ENCODE assay signal across 8 cellular contexts in genomic region chr7:33757563-33758165, GRCh38.
DNase-seq lines count a peak whose midpoint lies in the region; ATAC-seq, FAIRE-seq and TF ChIP-seq lines count a peak whose summit lies in the region.
"Had no signal": no experiment of that assay in that cellular context is flagged by ENCODE, and none has a peak within 500 bp of the region (broad histone marks: within the 10 kb centered on the region; RNA-seq: fewer than 3 reads in every experiment).

No MANE protein-coding gene starts in this region.

- TF ChIP-seq CTCF in fibroblast of lung (conservative IDR thresholded peaks at IDR 0.05 in 1 of 2, IDR thresholded peaks at IDR 0.05 in 1 of 2; ENCODE audit: low read depth in 1 of 2, low read length in 2 of 2) = peak; percentile 27 to 52

- H3K4me3 ChIP-seq in fibroblast of lung (replicated peaks in 1 of 4; ENCODE audit: control extremely low read depth in 1 of 4, insufficient read depth in 1 of 4, low read depth in 3 of 4, low read length in 4 of 4) = no peak overlapping the region
- H3K4me3 ChIP-seq in aorta (ENCODE audit: low read length in 2 of 2) = no peak overlapping the region

- 17 to 20% methylated on average over 4 of the region's 4 CpGs for WGBS in aorta, 2 donors

- H3K9me3 ChIP-seq in fibroblast of lung (ENCODE audit: control insufficient read depth, insufficient read depth, low read depth, low read length) (no peaks in the 10 kb centered on the region), aorta (ENCODE audit: control insufficient read depth, low read length) (no peaks in the 10 kb centered on the region)

- H2AFZ ChIP-seq in fibroblast of lung (ENCODE audit: low read length) = no peak overlapping the region

- H3K4me1 ChIP-seq in fibroblast of lung (ENCODE audit: control insufficient read depth, extremely low read depth, insufficient read depth, low read length) = peaks cover 9% of the 10 kb centered on the region
- H3K4me1 ChIP-seq in aorta (ENCODE audit: control insufficient read depth in 1 of 2, insufficient read depth in 2 of 2, low read length in 2 of 2) = no peaks in the 10 kb centered on the region

- no peaks in the 10 kb centered on the region for H3K79me2 ChIP-seq in fibroblast of lung (ENCODE audit: control insufficient read depth, insufficient read depth, low read length)

- no peaks in the 10 kb centered on the region for H3K36me3 ChIP-seq in fibroblast of lung (ENCODE audit: control insufficient read depth, insufficient read depth, low read length)
- H3K36me3 ChIP-seq in aorta (ENCODE audit: control insufficient read depth in 1 of 2, insufficient read depth in 2 of 2, low read length in 1 of 2) = no peaks in the 10 kb centered on the region

- FAIRE-seq in RCC 7860 (lab: Jason Lieb, UNC) = peak; percentile 81
- FAIRE-seq: TTC549 had no signal

- no peak overlapping the region for H3K27ac ChIP-seq in fibroblast of lung (ENCODE audit: insufficient read depth, low read length)
- H3K27ac ChIP-seq in aorta (ENCODE audit: low read depth in 1 of 2, low read length in 2 of 2) = no peak overlapping the region

- no peak overlapping the region for H3K9ac ChIP-seq in fibroblast of lung (ENCODE audit: insufficient read depth, low read length)

- intact Hi-C loops in sciatic nerve (cut with DNase I) = no loop called here
- intact Hi-C loops in aorta (cut with DNase I) = loop anchor here (2.0 to 10.0 kb wide), 4 partner anchors 137 to 177 kb away; no protein-coding TSS in a partner anchor

- DNase-seq in Daoy (ENCODE audit: low read depth) = peak; percentile 36
- peak; percentile 55 for DNase-seq in RCC 7860 (ENCODE audit: low spot score)
- DNase-seq in fibroblast of lung (ENCODE audit: low read depth in 2 of 2) = peak; percentile 35 to 67
- no peak for DNase-seq in sciatic nerve (ENCODE audit: low spot score)
- DNase-seq in aorta = no peak
- DNase-seq in epidermal melanocyte (ENCODE audit: insufficient read length, low spot score) = no peak

- H4K20me1 ChIP-seq in fibroblast of lung (ENCODE audit: control insufficient read depth, extremely low read depth, insufficient read depth, low read length) = no peaks in the 10 kb centered on the region

- H3K4me2 ChIP-seq in fibroblast of lung (ENCODE audit: extremely low read depth, insufficient read depth, low read length) = no peak overlapping the region

- peak; percentile 43 for ATAC-seq in HG03342 (IDR thresholded peaks at IDR 0.05; ENCODE audit: unreplicated experiment)
- peak; percentile 46 for ATAC-seq in sciatic nerve
- ATAC-seq in aorta (ENCODE audit: low FRiP score) = no peak

- no peaks in the 10 kb centered on the region for H3K27me3 ChIP-seq in fibroblast of lung (ENCODE audit: control insufficient read depth, insufficient read depth, low read length)
- H3K27me3 ChIP-seq in aorta (ENCODE audit: control insufficient read depth in 1 of 2, insufficient read depth in 2 of 2, low read length in 1 of 2) = no peaks in the 10 kb centered on the region

Comparison
In these comparisons a context has a peak if more than half of its experiments do, and no peak if none do; other contexts are left out.
1. DNase-seq: peak in Daoy (single experiment), RCC 7860 (single experiment) and fibroblast of lung (2 of 2); none in sciatic nerve (single experiment), aorta (0 of 2) and epidermal melanocyte (single experiment).